In the genomic region with DNA sequence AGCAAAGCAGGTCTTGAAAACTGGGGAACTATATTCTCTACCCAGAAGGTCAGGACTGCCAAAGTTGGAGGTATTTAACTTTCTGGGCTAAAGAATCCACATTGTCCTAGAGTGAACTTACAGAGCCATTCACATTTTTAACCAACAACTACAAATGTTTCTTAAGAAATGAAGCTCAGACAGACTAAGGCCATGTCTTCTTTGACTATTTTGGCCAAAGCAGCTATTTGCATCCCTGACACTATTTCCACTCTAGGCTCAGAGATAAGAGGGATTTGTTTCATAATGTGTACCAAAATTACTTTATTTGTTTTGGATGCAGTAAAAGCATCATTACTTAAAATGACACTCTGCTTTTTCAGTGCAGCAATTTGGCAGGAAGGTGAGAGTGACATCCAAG, we compare ENCODE assay signal across 15 cellular contexts. TPM values are rescaled to one million over a fixed set of nuclear protein-coding genes. Genes with fewer than 3 reads are reported as not detected.
A peak's percentile ranks its signal among the peaks of the same experiment; 100 is the strongest.
DNase-seq lines count a peak whose midpoint lies in the region; ATAC-seq and TF ChIP-seq lines count a peak whose summit lies in the region.
"Had no signal": no experiment of that assay in that cellular context is flagged by ENCODE, and none has a peak within 500 bp of the region (broad histone marks: within the 10 kb centered on the region; RNA-seq: fewer than 3 reads in every experiment).

No MANE protein-coding gene starts in this region.

- no peaks in the 10 kb centered on the region for H3K9me3 Mint-ChIP-seq in GM23338
- H3K9me3 Mint-ChIP-seq: HFFc6 had no signal

- H3K27ac ChIP-seq in GM23338 (ENCODE audit: low read depth) (no peak overlapping the region), heart right ventricle (peak overlapping the region in 2 of 10 donors; percentile 6 to 15), mesendoderm (ENCODE audit: low read depth, low read length) (no peak overlapping the region), transverse colon (no peak overlapping the region), thyroid gland (no peak overlapping the region)
- H3K27ac ChIP-seq: HL-60 had no signal

- H3K9me2 ChIP-seq in GM23338 (ENCODE audit: insufficient read depth) = peaks cover 4% of the 10 kb centered on the region

- H3K27me3 ChIP-seq in GM23338 (ENCODE audit: insufficient read depth) (no peaks in the 10 kb centered on the region), heart right ventricle (no peaks in the 10 kb centered on the region), mesendoderm (ENCODE audit: insufficient read depth, low read length, poor library complexity) (no peaks in the 10 kb centered on the region), transverse colon (no peaks in the 10 kb centered on the region), thyroid gland (no peaks in the 10 kb centered on the region)

- H3K27me3 Mint-ChIP-seq in GM23338 (ENCODE audit: insufficient read depth, low read depth, poor library complexity) = no peaks in the 10 kb centered on the region
- H3K27me3 Mint-ChIP-seq: B cell; CD4-positive, alpha-beta T cell had no signal

- in situ Hi-C loops in transverse colon (cut with MboI; ENCODE audit: low pct_ligation_motif_present in 1 of 4, low pct_unique_long_range_greater_than_20kb in 1 of 4, low sequenced_read_pairs in 3 of 4) = loop anchor here in 1 of 4 donors (25.0 kb wide), 1 partner anchor 566 kb away; no protein-coding TSS in a partner anchor

- H3K36me3 Mint-ChIP-seq in GM23338 (ENCODE audit: low read depth) = no peaks in the 10 kb centered on the region

- H3K18ac ChIP-seq in mesendoderm (ENCODE audit: low read length) = no peak overlapping the region

- no peak for TF ChIP-seq EP300 in transverse colon (IDR thresholded peaks at IDR 0.05; ENCODE audit: low read depth)

- no peak overlapping the region for H3K27ac Mint-ChIP-seq in GM23338
- H3K27ac Mint-ChIP-seq: B cell; CD4-positive, alpha-beta T cell; HFFc6 had no signal

- H3K9me3 ChIP-seq in heart right ventricle = no peaks in the 10 kb centered on the region
- no peaks in the 10 kb centered on the region for H3K9me3 ChIP-seq in transverse colon
- no peaks in the 10 kb centered on the region for H3K9me3 ChIP-seq in thyroid gland

- TF ChIP-seq POLR2A in transverse colon (IDR thresholded peaks at IDR 0.05) = no peak
- no peak for TF ChIP-seq POLR2A in thyroid gland (IDR thresholded peaks at IDR 0.05)

- peaks cover 15% of the 10 kb centered on the region for H3K4me1 ChIP-seq in GM23338 (ENCODE audit: insufficient read depth)
- peaks cover 0 to 13% (median 0%) of the 10 kb centered on the region in 9 donors for H3K4me1 ChIP-seq in heart right ventricle
- H3K4me1 ChIP-seq in mesendoderm (ENCODE audit: control insufficient read depth, low read depth, low read length) = no peaks in the 10 kb centered on the region
- H3K4me1 ChIP-seq in transverse colon = no peaks in the 10 kb centered on the region
- H3K4me1 ChIP-seq in thyroid gland = no peaks in the 10 kb centered on the region

- intact Hi-C loops in heart right ventricle (cut with DNase I) (no loop called here), transverse colon (cut with DNase I; ENCODE audit: low total_unique reads) (no loop called here), thyroid gland (cut with DNase I) (no loop called here)

- no peak overlapping the region for H2BK5ac ChIP-seq in mesendoderm (ENCODE audit: low read length)

- no peak overlapping the region for H3K56ac ChIP-seq in mesendoderm (ENCODE audit: low read length)

- H4K5ac ChIP-seq in mesendoderm (ENCODE audit: low read length) = no peak overlapping the region

- peak overlapping the region; percentile 76 for H4K8ac ChIP-seq in mesendoderm (ENCODE audit: low read depth, low read length)

- H3K9ac ChIP-seq in mesendoderm (ENCODE audit: low read length) = no peak overlapping the region

- H3K79me2 ChIP-seq in GM23338 (replicated peaks; ENCODE audit: insufficient read depth) = no peaks in the 10 kb centered on the region
- no peaks in the 10 kb centered on the region for H3K79me2 ChIP-seq in mesendoderm (ENCODE audit: control insufficient read depth, insufficient read depth, low read length)

- ATAC-seq in GM23338 (no peak), heart right ventricle (peak in 5 of 8 donors; percentile 42 to 62 (median 53))

- TF ChIP-seq CTCF in GM23338 (conservative IDR thresholded peaks at IDR 0.05; ENCODE audit: low read depth in 2 of 2) (no peak), choroid plexus epithelial cell (conservative IDR thresholded peaks at IDR 0.05; ENCODE audit: low read depth, low read length) (no peak), heart right ventricle (IDR thresholded peaks at IDR 0.05) (no peak), transverse colon (IDR thresholded peaks at IDR 0.05) (no peak), thyroid gland (IDR thresholded peaks at IDR 0.05) (no peak)

- no peak overlapping the region for H2AK5ac ChIP-seq in mesendoderm (ENCODE audit: low read length)

- H2BK120ac ChIP-seq in mesendoderm (ENCODE audit: low read depth, low read length) = no peak overlapping the region

- H3F3A ChIP-seq in GM23338 (replicated peaks; ENCODE audit: low read depth) = no peaks in the 10 kb centered on the region

- H3K4ac ChIP-seq in mesendoderm (ENCODE audit: low read depth, low read length) = no peak overlapping the region

- no peak overlapping the region for H3K23ac ChIP-seq in mesendoderm (ENCODE audit: low read length)

- H2BK15ac ChIP-seq in mesendoderm (replicated peaks; ENCODE audit: low read depth) = no peak overlapping the region

- no peak overlapping the region for H3K4me3 Mint-ChIP-seq in GM23338
- H3K4me3 Mint-ChIP-seq: B cell; CD4-positive, alpha-beta T cell; HFFc6 had no signal

- H3K4me2 ChIP-seq in GM23338 = peak overlapping the region; percentile 13; the same call in 1 of the 2 replicates
- H3K4me2 ChIP-seq in mesendoderm (ENCODE audit: low read length) = no peak overlapping the region

- DNase-seq in GM23338 (ENCODE audit: low spot score) (no peak), choroid plexus epithelial cell (ENCODE audit: low read depth) (peak; percentile 17), heart right ventricle (no peak), mesendoderm (no peak), transverse colon (no peak), thyroid gland (no peak), middle frontal gyrus (ENCODE audit: extremely low spot score, low spot score) (no peak)
- DNase-seq: C1 segment of cervical spinal cord; CD4-positive, alpha-beta T cell; DMS79; GDM1; HCEC 1CT; HFFc6 had no signal

- H2AFZ ChIP-seq in GM23338 = no peak overlapping the region

- H3K36me3 ChIP-seq in GM23338 (ENCODE audit: insufficient read depth) (no peaks in the 10 kb centered on the region), heart right ventricle (no peaks in the 10 kb centered on the region), mesendoderm (ENCODE audit: control insufficient read depth, insufficient read depth, low read length) (no peaks in the 10 kb centered on the region), transverse colon (no peaks in the 10 kb centered on the region), thyroid gland (no peaks in the 10 kb centered on the region)

- no peaks in the 10 kb centered on the region for H3K79me1 ChIP-seq in mesendoderm (ENCODE audit: low read length)

- H4K20me1 ChIP-seq in GM23338 (replicated peaks; ENCODE audit: insufficient read depth) = no peaks in the 10 kb centered on the region

- H3K4me3 ChIP-seq in GM23338 (no peak overlapping the region), choroid plexus epithelial cell (ENCODE audit: low read depth, low read length) (no peak overlapping the region), heart right ventricle (no peak overlapping the region), mesendoderm (ENCODE audit: low read length) (no peak overlapping the region), transverse colon (no peak overlapping the region), thyroid gland (replicated peaks in 1 of 3) (no peak overlapping the region)

- peaks cover 15% of the 10 kb centered on the region for H3K4me1 Mint-ChIP-seq in GM23338
- H3K4me1 Mint-ChIP-seq: B cell had no signal

TF ChIP-seq in GM23338, 12 proteins besides CTCF, POLR2A, EP300 and RAD21 (continues in another document):
- TF ChIP-seq STAT1 (IDR thresholded peaks at IDR 0.05; ENCODE audit: unreplicated experiment) = no peak
- TF ChIP-seq JUNB (IDR thresholded peaks at IDR 0.05; ENCODE audit: unreplicated experiment) = no peak
- TF ChIP-seq ZNF331 (CRISPR knock-in tag; IDR thresholded peaks at IDR 0.05; ENCODE audit: low read depth) = no peak
- TF ChIP-seq POLR2AphosphoS5 (IDR thresholded peaks at IDR 0.05; ENCODE audit: low read depth) = no peak
- TF ChIP-seq, protein P1, sequence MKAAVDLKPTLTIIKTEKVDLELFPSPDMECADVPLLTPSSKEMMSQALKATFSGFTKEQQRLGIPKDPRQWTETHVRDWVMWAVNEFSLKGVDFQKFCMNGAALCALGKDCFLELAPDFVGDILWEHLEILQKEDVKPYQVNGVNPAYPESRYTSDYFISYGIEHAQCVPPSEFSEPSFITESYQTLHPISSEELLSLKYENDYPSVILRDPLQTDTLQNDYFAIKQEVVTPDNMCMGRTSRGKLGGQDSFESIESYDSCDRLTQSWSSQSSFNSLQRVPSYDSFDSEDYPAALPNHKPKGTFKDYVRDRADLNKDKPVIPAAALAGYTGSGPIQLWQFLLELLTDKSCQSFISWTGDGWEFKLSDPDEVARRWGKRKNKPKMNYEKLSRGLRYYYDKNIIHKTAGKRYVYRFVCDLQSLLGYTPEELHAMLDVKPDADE (IDR thresholded peaks at IDR 0.05) = no peak
- no peak for TF ChIP-seq NANOG (IDR thresholded peaks at IDR 0.05; ENCODE audit: borderline replicate concordance)

RNA-seq across cellular contexts. Expression of gene PID1, which starts 18.1 kb away (rescaled TPM):
- 2.4 and 4.0 TPM in 2 replicates for total RNA-seq in GM23338 (2014; rRNA removed; shearing (Covaris generic))
- polyA plus RNA-seq in GM23338 (2016; fragmentation: Nextera tagmentation; extraction: Ambion mirVana) = 1.7 and 2.2 TPM in 2 replicates
- 10 to 100 TPM in 2 of 10 donors, 1 to 10 TPM in 8; 3.6 to 12.0 (median 6.1) TPM for total RNA-seq in heart right ventricle
- polyA plus RNA-seq in heart right ventricle = 10 to 100 TPM in 1 of 2 donors, 1 to 10 TPM in 1; 4.6 to 11.9 TPM
- 1.9 TPM for polyA plus RNA-seq in mesendoderm (2013, experiment 1 of 2)
- 2.1 TPM for polyA plus RNA-seq in mesendoderm (2013, experiment 2 of 2)
- 10 to 100 TPM; 21.6 to 54.6 (median 27.9) TPM for total RNA-seq in transverse colon
- 10 to 100 TPM; 14.5 to 49.7 (median 20.7) TPM for total RNA-seq in thyroid gland
- total RNA-seq: B cell had no signal
